Comparison of ENCODE assay signal across 8 cellular contexts in genomic region chr19:45692187-45693111, GRCh38. TPM values are rescaled to one million over a fixed set of nuclear protein-coding genes. Genes with fewer than 3 reads are reported as not detected.
DNase-seq lines count a peak whose midpoint lies in the region; TF ChIP-seq lines count a peak whose summit lies in the region.

Gene QPCTL, plus strand, starts transcription at chr19:45692666. Its CDS starts 38 bp downstream, at chr19:45692704.

- H3K9me3 Mint-ChIP-seq in nephron, result no peaks in the 10 kb centered on the region
- no peaks in the 10 kb centered on the region for H3K9me3 Mint-ChIP-seq in stimulated activated naive CD8-positive, alpha-beta T cell treated with anti-CD3 and anti-CD28 coated beads, Interleukin-15, Interleukin-2, amounts not matched to agents 100 ng/mL and 50 ng/mL, for 24 hours

- DNase-seq in ELF-1 (ENCODE audit: low read depth, low spot score) (peak; percentile 100), H7 (peak; percentile 97), M059J (ENCODE audit: low read depth) (peak; percentile 100), SHP77 (lab: John Stamatoyannopoulos, UW) (peak; percentile 99 to 100), fibroblast of the aortic adventitia (ENCODE audit: low read depth) (peak; percentile 99)
- peak; percentile 99 for DNase-seq in activated effector memory CD4-positive, alpha-beta T cell treated with anti-CD3 and anti-CD28 coated beads, Interleukin-2, amount 50 U/mL, for 16 hours

- H3K27me3 ChIP-seq in H7 (ENCODE audit: control insufficient read depth, insufficient read depth, low read length), result no peaks in the 10 kb centered on the region

- H3K27ac Mint-ChIP-seq in nephron, result peak within 1 kb of the TSS; percentile 56 to 92 (median 90)
- peak within 1 kb of the TSS; percentile 100 for H3K27ac Mint-ChIP-seq in stimulated activated naive CD8-positive, alpha-beta T cell treated with anti-CD3 and anti-CD28 coated beads, Interleukin-15, Interleukin-2, amounts not matched to agents 100 ng/mL and 50 ng/mL, for 24 hours

- peaks cover 28% of the 10 kb centered on the region for H3K36me3 ChIP-seq in H7 (replicated peaks; ENCODE audit: control insufficient read depth, insufficient read depth, low read length)

- H3K27me3 Mint-ChIP-seq in nephron (ENCODE audit: low read depth), result no peaks in the 10 kb centered on the region
- no peaks in the 10 kb centered on the region for H3K27me3 Mint-ChIP-seq in stimulated activated naive CD8-positive, alpha-beta T cell treated with anti-CD3 and anti-CD28 coated beads, Interleukin-15, Interleukin-2, amounts not matched to agents 100 ng/mL and 50 ng/mL, for 24 hours

- peaks cover 23% of the 10 kb centered on the region for H3K36me3 Mint-ChIP-seq in nephron (ENCODE audit: low read depth)
- peaks cover 57% of the 10 kb centered on the region for H3K36me3 Mint-ChIP-seq in stimulated activated naive CD8-positive, alpha-beta T cell treated with anti-CD3 and anti-CD28 coated beads, Interleukin-15, Interleukin-2, amounts not matched to agents 100 ng/mL and 50 ng/mL, for 24 hours (ENCODE audit: low read depth)

- H3K4me1 Mint-ChIP-seq in nephron, result peaks cover 10% of the 10 kb centered on the region
- peaks cover 44% of the 10 kb centered on the region for H3K4me1 Mint-ChIP-seq in stimulated activated naive CD8-positive, alpha-beta T cell treated with anti-CD3 and anti-CD28 coated beads, Interleukin-15, Interleukin-2, amounts not matched to agents 100 ng/mL and 50 ng/mL, for 24 hours (ENCODE audit: low read depth)

- no peak for TF ChIP-seq CTCF in fibroblast of the aortic adventitia (IDR thresholded peaks at IDR 0.05; ENCODE audit: insufficient read depth, low read length)
- TF ChIP-seq CTCF in nephron (IDR thresholded peaks at IDR 0.05; ENCODE audit: unreplicated experiment in 3 of 3), result no peak

- H3K4me3 ChIP-seq in H7 (ENCODE audit: insufficient read depth, low read depth, low read length), result peak within 1 kb of the TSS; percentile 92
- peak within 1 kb of the TSS; percentile 96 for H3K4me3 ChIP-seq in fibroblast of the aortic adventitia (ENCODE audit: low read depth, low read length)

- peak within 1 kb of the TSS; percentile 91 to 96 (median 92) for H3K4me3 Mint-ChIP-seq in nephron
- H3K4me3 Mint-ChIP-seq in stimulated activated naive CD8-positive, alpha-beta T cell treated with anti-CD3 and anti-CD28 coated beads, Interleukin-15, Interleukin-2, amounts not matched to agents 100 ng/mL and 50 ng/mL, for 24 hours, result peak within 1 kb of the TSS; percentile 92

RNA-seq across cellular contexts. Expression of gene QPCTL, which starts in this region (rescaled TPM):
- total RNA-seq in H7 (2014; rRNA removed; shearing (Covaris generic)), result 26.2 and 30.1 TPM in 2 replicates
- 12.8 and 25.3 TPM in 2 replicates for total RNA-seq in M059J (2014; rRNA removed; shearing (Covaris generic))
- 3.3 and 8.0 TPM in 2 replicates for total RNA-seq in fibroblast of the aortic adventitia (ENCODE audit: low replicate concordance)

Comparison
In these comparisons a context has a peak if more than half of its experiments do, and no peak if none do; other contexts are left out.
1. Peak in every context shown above with its lines: DNase-seq and H3K4me3 ChIP-seq.